ENCODE assay signal across 25 cellular contexts in the genomic region with DNA sequence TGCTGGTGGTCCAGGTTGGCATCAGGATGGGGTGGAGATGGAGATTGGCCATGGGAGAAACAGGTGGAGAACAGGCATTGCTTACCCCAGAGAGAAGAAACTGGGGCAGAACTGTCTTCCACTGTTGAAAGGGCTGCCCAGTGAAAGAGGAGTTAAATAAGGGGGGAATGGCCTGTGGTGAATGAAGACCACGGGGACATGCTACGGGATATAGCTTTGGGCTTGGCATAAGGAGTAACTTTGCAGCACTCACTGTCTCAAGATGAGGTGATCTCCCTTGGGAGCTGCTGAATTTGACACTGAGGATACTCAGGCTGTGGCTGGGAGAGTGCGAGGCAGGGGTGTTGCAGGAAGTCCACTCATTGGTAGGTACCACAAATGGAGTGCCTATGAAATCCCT. TPM values are rescaled to one million over a fixed set of nuclear protein-coding genes. Genes with fewer than 3 reads are reported as not detected.
DNase-seq lines count a peak whose midpoint lies in the region; ATAC-seq and FAIRE-seq lines count a peak whose summit lies in the region.
"Had no signal": no experiment of that assay in that cellular context is flagged by ENCODE, and none has a peak within 500 bp of the region (broad histone marks: within the 10 kb centered on the region; RNA-seq: fewer than 3 reads in every experiment).

No MANE protein-coding gene starts in this region.

- H3K9me3 ChIP-seq in T-helper 17 cell (ENCODE audit: control insufficient read depth, low read length, poor library complexity, severe bottlenecking), result no peaks in the 10 kb centered on the region
- H3K9me3 ChIP-seq: ascending aorta, colonic mucosa, HAP-1 had no signal

- H3K4me1 Mint-ChIP-seq in activated naive CD4-positive, alpha-beta T cell treated with anti-CD3 and anti-CD28 coated beads, Interleukin-2, amount 50 U/mL, for 24 hours, result peaks cover 71% of the 10 kb centered on the region
- peaks cover 69% of the 10 kb centered on the region for H3K4me1 Mint-ChIP-seq in activated naive CD4-positive, alpha-beta T cell treated with anti-CD3 and anti-CD28 coated beads for 36 hours (ENCODE audit: low read depth)
- H3K4me1 Mint-ChIP-seq in T-helper 17 cell, result peaks cover 39% of the 10 kb centered on the region
- peaks cover 34 to 69% of the 10 kb centered on the region in 2 donors for H3K4me1 Mint-ChIP-seq in immature natural killer cell
- peaks cover 38 to 65% of the 10 kb centered on the region in 2 donors for H3K4me1 Mint-ChIP-seq in stimulated activated naive B cell treated with anti-CD40 and anti-IgM and Interleukin-4, amounts not matched to agents 10 μg/mL and 1 μg/mL and 100 μg/mL, for 72 hours

- H3K27ac Mint-ChIP-seq in activated naive CD4-positive, alpha-beta T cell treated with anti-CD3 and anti-CD28 coated beads, Interleukin-2, amount 50 U/mL, for 24 hours, result peak overlapping the region; percentile 76
- no peak overlapping the region for H3K27ac Mint-ChIP-seq in activated naive CD4-positive, alpha-beta T cell treated with anti-CD3 and anti-CD28 coated beads for 36 hours
- H3K27ac Mint-ChIP-seq in T-helper 17 cell (peak overlapping the region; percentile 67), immature natural killer cell (peak overlapping the region; percentile 22 to 64 (median 56))
- peak overlapping the region; percentile 40 for H3K27ac Mint-ChIP-seq in stimulated activated naive B cell treated with anti-CD40 and anti-IgM and Interleukin-4, amounts not matched to agents 10 μg/mL and 1 μg/mL and 100 μg/mL, for 72 hours
- H3K27ac Mint-ChIP-seq: progenitor cell of endocrine pancreas; T-helper 1 cell treated with Interleukin-12 subunit alpha and Interleukin-12 subunit beta and Interleukin-4 antibody, amounts not matched to agents 30 μg/mL and 1 μg/mL, for 36 hours had no signal

- ATAC-seq in T-helper 17 cell (no peak), HG03354 (IDR thresholded peaks at IDR 0.05; ENCODE audit: poor library complexity, severe bottlenecking, unreplicated experiment) (no peak)
- no peak for ATAC-seq in stimulated activated naive B cell treated with anti-CD40 and anti-IgM and Interleukin-4, amounts not matched to agents 10 μg/mL and 1 μg/mL and 100 μg/mL, for 72 hours (replicated peaks)

- H3K4me3 Mint-ChIP-seq in activated naive CD4-positive, alpha-beta T cell treated with anti-CD3 and anti-CD28 coated beads, Interleukin-2, amount 50 U/mL, for 24 hours, result no peak overlapping the region
- H3K4me3 Mint-ChIP-seq in activated naive CD4-positive, alpha-beta T cell treated with anti-CD3 and anti-CD28 coated beads for 36 hours, result no peak overlapping the region
- peak overlapping the region; percentile 36 for H3K4me3 Mint-ChIP-seq in T-helper 17 cell
- no peak overlapping the region for H3K4me3 Mint-ChIP-seq in immature natural killer cell
- no peak overlapping the region for H3K4me3 Mint-ChIP-seq in stimulated activated naive B cell treated with anti-CD40 and anti-IgM and Interleukin-4, amounts not matched to agents 10 μg/mL and 1 μg/mL and 100 μg/mL, for 72 hours
- H3K4me3 Mint-ChIP-seq: T-helper 1 cell treated with Interleukin-12 subunit alpha and Interleukin-12 subunit beta and Interleukin-4 antibody, amounts not matched to agents 30 μg/mL and 1 μg/mL, for 36 hours had no signal

- no peaks in the 10 kb centered on the region for H3K9me3 Mint-ChIP-seq in activated naive CD4-positive, alpha-beta T cell treated with anti-CD3 and anti-CD28 coated beads, Interleukin-2, amount 50 U/mL, for 24 hours
- peaks cover 5% of the 10 kb centered on the region for H3K9me3 Mint-ChIP-seq in activated naive CD4-positive, alpha-beta T cell treated with anti-CD3 and anti-CD28 coated beads for 36 hours
- peaks cover 0 to 5% (median 0%) of the 10 kb centered on the region in 6 donors for H3K9me3 Mint-ChIP-seq in immature natural killer cell
- H3K9me3 Mint-ChIP-seq in stimulated activated naive B cell treated with anti-CD40 and anti-IgM and Interleukin-4, amounts not matched to agents 10 μg/mL and 1 μg/mL and 100 μg/mL, for 72 hours, result peaks cover 0 to 3% of the 10 kb centered on the region in 2 donors

- intact Hi-C loops in activated naive CD4-positive, alpha-beta T cell treated with anti-CD3 and anti-CD28 coated beads for 36 hours (cut with micrococcal nuclease), result loop anchor here (1.0 to 5.0 kb wide), 8 partner anchors 82 to 607 kb away; no protein-coding TSS in a partner anchor

- no peak for FAIRE-seq in HTR-8/SVneo (lab: Jason Lieb, UNC)
- FAIRE-seq: A549 had no signal

- peaks cover 14% of the 10 kb centered on the region for H3K36me3 Mint-ChIP-seq in activated naive CD4-positive, alpha-beta T cell treated with anti-CD3 and anti-CD28 coated beads, Interleukin-2, amount 50 U/mL, for 24 hours
- H3K36me3 Mint-ChIP-seq in activated naive CD4-positive, alpha-beta T cell treated with anti-CD3 and anti-CD28 coated beads for 36 hours (ENCODE audit: low read depth), result peaks cover 20% of the 10 kb centered on the region
- H3K36me3 Mint-ChIP-seq in T-helper 17 cell (ENCODE audit: low read depth) (no peaks in the 10 kb centered on the region), immature natural killer cell (peaks cover 0 to 4% (median 0%) of the 10 kb centered on the region in 3 donors)
- peaks cover 27 to 41% of the 10 kb centered on the region in 2 donors for H3K36me3 Mint-ChIP-seq in stimulated activated naive B cell treated with anti-CD40 and anti-IgM and Interleukin-4, amounts not matched to agents 10 μg/mL and 1 μg/mL and 100 μg/mL, for 72 hours

- no peak for DNase-seq in activated naive CD4-positive, alpha-beta T cell treated with anti-CD3 and anti-CD28 coated beads for 36 hours
- no peak for DNase-seq in T-helper 17 cell
- no peak for DNase-seq in immature natural killer cell
- DNase-seq in stimulated activated naive B cell treated with anti-CD40 and anti-IgM and Interleukin-4, amounts not matched to agents 10 μg/mL and 1 μg/mL and 100 μg/mL, for 72 hours, result no peak
- no peak for DNase-seq in NCI-H146 treated with DMSO at 0.1 percent for 48 hours (lab: John Stamatoyannopoulos, UW; ENCODE audit: unreplicated experiment)
- no peak for DNase-seq in HTR-8/SVneo (ENCODE audit: insufficient read length, low spot score)
- DNase-seq: activated naive CD4-positive, alpha-beta T cell treated with anti-CD3 and anti-CD28 coated beads, Interleukin-2, amount 50 U/mL, for 16 hours; Calu3; colonic mucosa; heart right ventricle; MG63; NCI-H2081 treated with DMSO at 0.1 percent for 48 hours; sigmoid colon; stomach; tibial artery had no signal

- H3K27me3 Mint-ChIP-seq in activated naive CD4-positive, alpha-beta T cell treated with anti-CD3 and anti-CD28 coated beads, Interleukin-2, amount 50 U/mL, for 24 hours, result no peaks in the 10 kb centered on the region
- no peaks in the 10 kb centered on the region for H3K27me3 Mint-ChIP-seq in activated naive CD4-positive, alpha-beta T cell treated with anti-CD3 and anti-CD28 coated beads for 36 hours (ENCODE audit: low read depth)
- H3K27me3 Mint-ChIP-seq in T-helper 17 cell (no peaks in the 10 kb centered on the region), immature natural killer cell (ENCODE audit: low read depth in 3 of 3) (peaks cover 0 to 5% (median 0%) of the 10 kb centered on the region in 3 donors)
- H3K27me3 Mint-ChIP-seq in stimulated activated naive B cell treated with anti-CD40 and anti-IgM and Interleukin-4, amounts not matched to agents 10 μg/mL and 1 μg/mL and 100 μg/mL, for 72 hours, result no peaks in the 10 kb centered on the region
- H3K27me3 Mint-ChIP-seq: progenitor cell of endocrine pancreas had no signal

- CTCF ChIA-PET in activated naive CD4-positive, alpha-beta T cell treated with anti-CD3 and anti-CD28 coated beads for 36 hours (lab: Charles Lee), result interaction anchor here (0.6 to 11.9 kb wide), 45 partner anchors 8 to 237 kb away, joined by 3 to 302 read pairs (median 6); partner anchors contain the start of genes GPR18 and UBAC2

RNA-seq across cellular contexts. Expression of gene GPR18, which starts 10.6 kb away (rescaled TPM):
- total RNA-seq in activated naive CD4-positive, alpha-beta T cell treated with anti-CD3 and anti-CD28 coated beads for 36 hours, result 1 to 10 TPM; 2.4 TPM
- 10 to 100 TPM; 10.1 to 13.6 TPM for total RNA-seq in T-helper 17 cell
- 10 to 100 TPM; 10.1 to 30.0 (median 21.1) TPM for polyA plus RNA-seq in immature natural killer cell
- total RNA-seq: ascending aorta, Calu3, cardiac muscle cell, HT-29, lung microvascular endothelial cell, progenitor cell of endocrine pancreas, stomach had no signal
- polyA plus RNA-seq: A549, heart right ventricle had no signal

RNA-seq across cellular contexts. Expression of gene GPR183, which starts 38.4 kb away (rescaled TPM):
- 10 to 100 TPM; 37.4 to 38.8 TPM for total RNA-seq in activated naive CD4-positive, alpha-beta T cell treated with anti-CD3 and anti-CD28 coated beads for 36 hours
- 100 to 1,000 TPM; 249 to 322 TPM for total RNA-seq in T-helper 17 cell
- 100 to 1,000 TPM in 1 of 3 donors, 10 to 100 TPM in 2; 63.2 to 154 (median 87.1) TPM for polyA plus RNA-seq in immature natural killer cell
- total RNA-seq: Calu3, HT-29, progenitor cell of endocrine pancreas had no signal
- polyA plus RNA-seq: A549 had no signal

Comparison
In these comparisons a context has a peak if more than half of its experiments do, and no peak if none do; other contexts are left out.
1. RNA of gene GPR183, which starts 38.4 kb away (total RNA-seq): 249 to 322 TPM in T-helper 17 cell; 37.4 to 38.8 TPM in activated naive CD4-positive, alpha-beta T cell treated with anti-CD3 and anti-CD28 coated beads for 36 hours; every median in the first group is over 4 times any median in the second.